Comparison of ENCODE assay signal across 11 cellular contexts in the genomic region with DNA sequence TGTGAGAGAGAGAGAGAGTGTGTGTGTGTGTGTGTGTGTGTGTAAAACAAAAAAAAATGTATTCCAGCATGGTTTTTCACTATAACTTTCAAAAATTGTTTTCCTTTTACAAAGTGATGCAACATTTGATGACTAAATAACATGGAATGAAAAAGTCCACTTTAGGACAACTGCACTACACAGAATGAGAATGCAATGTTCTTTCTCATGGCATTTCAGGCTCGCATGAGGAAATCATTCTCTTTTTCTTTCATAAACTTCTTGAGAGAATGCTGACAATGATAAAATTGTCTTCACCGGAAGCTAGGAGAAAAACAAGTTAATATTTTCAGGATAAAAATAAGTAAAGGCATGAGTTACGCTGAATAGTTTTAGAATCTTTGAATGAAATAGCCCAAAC. TPM values are rescaled to one million over a fixed set of nuclear protein-coding genes. Genes with fewer than 3 reads are reported as not detected.
DNase-seq lines count a peak whose midpoint lies in the region; ATAC-seq and TF ChIP-seq lines count a peak whose summit lies in the region.
"Had no signal": no experiment of that assay in that cellular context is flagged by ENCODE, and none has a peak within 500 bp of the region (broad histone marks: within the 10 kb centered on the region; RNA-seq: fewer than 3 reads in every experiment).

No MANE protein-coding gene starts in this region.

- H3K9ac ChIP-seq in SK-N-MC (ENCODE audit: insufficient read length): peak overlapping the region; percentile 10

- TF ChIP-seq POLR2A in ovary (IDR thresholded peaks at IDR 0.05): no peak

- H3K27ac ChIP-seq in SK-N-MC (peak overlapping the region; percentile 54; the same call in 1 of the 2 replicates), ovary (no peak overlapping the region)
- H3K27ac ChIP-seq: C4-2B had no signal

- H3K36me3 ChIP-seq in SK-N-MC (ENCODE audit: insufficient read depth, low read length): no peaks in the 10 kb centered on the region
- H3K36me3 ChIP-seq in ovary: no peaks in the 10 kb centered on the region

- peak overlapping the region; percentile 15; the same call in 1 of the 2 replicates for H3K4me3 ChIP-seq in SK-N-MC
- H3K4me3 ChIP-seq in fibroblast of the aortic adventitia (ENCODE audit: low read depth, low read length): no peak overlapping the region
- no peak overlapping the region for H3K4me3 ChIP-seq in ovary

- peak; percentile 47 for DNase-seq in AG08396 (ENCODE audit: low spot score)
- DNase-seq in SK-N-MC (ENCODE audit: low read depth, low spot score): no peak
- DNase-seq in fibroblast of the aortic adventitia (ENCODE audit: low read depth): peak; percentile 94
- DNase-seq in ovary: no peak
- DNase-seq in hippocampal formation (lab: John Stamatoyannopoulos, UW): no peak
- DNase-seq in NCI-H774 (lab: John Stamatoyannopoulos, UW): no peak
- DNase-seq in COR-L47 (lab: John Stamatoyannopoulos, UW): no peak
- DNase-seq: cerebellar nuclear complex had no signal

- 11 to 15% (median 12%) methylated on average over 3 of the region's 3 CpGs for WGBS in ovary, 3 donors

- intact Hi-C loops in ovary (cut with DNase I): no loop called here

- H3K4me1 ChIP-seq in ovary (ENCODE audit: insufficient read depth): peaks cover 8% of the 10 kb centered on the region

- H3K27me3 ChIP-seq in ovary: no peaks in the 10 kb centered on the region

- no peak for ATAC-seq in HG03378 (IDR thresholded peaks at IDR 0.05; ENCODE audit: unreplicated experiment)

- peak; percentile 83 for TF ChIP-seq EP300 in ovary (IDR thresholded peaks at IDR 0.05)

- TF ChIP-seq CTCF in fibroblast of the aortic adventitia (IDR thresholded peaks at IDR 0.05; ENCODE audit: insufficient read depth, low read length) (no peak), ovary (IDR thresholded peaks at IDR 0.05) (no peak)

- H3K9me3 ChIP-seq in SK-N-MC (ENCODE audit: low read depth, low read length) (no peaks in the 10 kb centered on the region), ovary (no peaks in the 10 kb centered on the region)

RNA-seq across cellular contexts. Expression of a gene that starts 53.7 kb away (rescaled TPM):
- total RNA-seq in fibroblast of the aortic adventitia (ENCODE audit: low replicate concordance): 0.16 and 0.90 TPM in 2 replicates
- 1 to 10 TPM in 4 of 7 donors, under 1 TPM in 3; 0.05 to 4.7 (median 1.1) TPM for total RNA-seq in ovary
- polyA plus RNA-seq in ovary: 1 to 10 TPM in 1 of 2 donors, under 1 TPM in 1; 0.40 to 1.2 TPM
- polyA plus RNA-seq: IgD-negative memory B cell had no signal

Comparison
In these comparisons a context has a peak if more than half of its experiments do, and no peak if none do; other contexts are left out.
1. DNase-seq: peak in AG08396 (single experiment) and fibroblast of the aortic adventitia (single experiment); none in SK-N-MC (single experiment), ovary (0 of 5), hippocampal formation (0 of 2), NCI-H774 (single experiment) and COR-L47 (single experiment).